ENCODE assay signal across 25 cellular contexts in the genomic region with DNA sequence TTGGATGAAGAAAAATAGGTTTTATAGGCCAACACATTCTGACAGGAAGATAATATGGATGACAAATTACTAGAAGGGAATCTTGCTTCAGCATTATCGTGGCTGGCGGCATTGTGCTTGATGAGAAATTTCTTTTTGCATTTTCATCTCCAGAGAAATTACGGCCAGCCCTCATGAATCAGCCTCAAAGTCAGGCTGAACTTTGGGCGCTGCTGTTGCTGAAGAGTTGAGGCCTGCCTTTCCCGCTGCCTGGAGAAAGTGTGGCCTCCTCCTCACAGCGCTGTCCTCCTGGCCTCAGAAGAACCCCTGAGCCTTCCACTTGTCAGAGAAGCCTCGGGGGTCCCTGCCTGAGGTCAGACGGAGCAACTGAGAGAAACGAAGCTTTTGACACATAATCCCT.
"Had no signal": no experiment of that assay in that cellular context is flagged by ENCODE, and none has a peak within 500 bp of the region (broad histone marks: within the 10 kb centered on the region; RNA-seq: fewer than 3 reads in every experiment).

No MANE protein-coding gene starts in this region.

- H3K9me3 ChIP-seq: pancreas, psoas muscle, right lobe of liver, sigmoid colon, stomach, thoracic aorta, thyroid gland, tibial nerve, upper lobe of left lung had no signal

- H3K36me3 Mint-ChIP-seq: naive thymus-derived CD4-positive, alpha-beta T cell; natural killer cell; neural progenitor cell; stimulated activated naive B cell treated with anti-CD40 and anti-IgM and Interleukin-4, amounts not matched to agents 10 μg/mL and 1 μg/mL and 100 μg/mL, for 72 hours had no signal

- ATAC-seq: naive thymus-derived CD4-positive, alpha-beta T cell; natural killer cell; pancreas; psoas muscle; right cardiac atrium; right lobe of liver; stimulated activated naive B cell treated with anti-CD40 and anti-IgM and Interleukin-4, amounts not matched to agents 10 μg/mL and 1 μg/mL and 100 μg/mL, for 72 hours had no signal

- H3K4me3 ChIP-seq: neural progenitor cell, pancreas, psoas muscle, right lobe of liver, sigmoid colon, stomach, thoracic aorta, thyroid gland, tibial nerve, upper lobe of left lung had no signal

- H3K27ac Mint-ChIP-seq: naive thymus-derived CD4-positive, alpha-beta T cell; natural killer cell; neural progenitor cell; progenitor cell of endocrine pancreas; stimulated activated naive B cell treated with anti-CD40 and anti-IgM and Interleukin-4, amounts not matched to agents 10 μg/mL and 1 μg/mL and 100 μg/mL, for 72 hours; stimulated activated naive CD8-positive, alpha-beta T cell treated with anti-CD3 and anti-CD28 coated beads, Interleukin-15, Interleukin-2, amounts not matched to agents 100 ng/mL and 50 ng/mL, for 24 hours had no signal

- H3K27me3 Mint-ChIP-seq: naive thymus-derived CD4-positive, alpha-beta T cell; progenitor cell of endocrine pancreas; stimulated activated naive B cell treated with anti-CD40 and anti-IgM and Interleukin-4, amounts not matched to agents 10 μg/mL and 1 μg/mL and 100 μg/mL, for 72 hours; stimulated activated naive CD8-positive, alpha-beta T cell treated with anti-CD3 and anti-CD28 coated beads, Interleukin-15, Interleukin-2, amounts not matched to agents 100 ng/mL and 50 ng/mL, for 24 hours had no signal

- H3K27ac ChIP-seq: neural progenitor cell, pancreas, psoas muscle, right lobe of liver, sigmoid colon, stomach, thoracic aorta, thyroid gland, tibial nerve, upper lobe of left lung had no signal

- H3K36me3 ChIP-seq: neural progenitor cell, pancreas, right lobe of liver, sigmoid colon, stomach, thoracic aorta, thyroid gland, tibial nerve, upper lobe of left lung had no signal

- DNase-seq: naive thymus-derived CD4-positive, alpha-beta T cell; natural killer cell; occipital lobe; pancreas; psoas muscle; right lobe of liver; sigmoid colon; small intestine; stimulated activated CD4-positive, alpha-beta T cell treated with anti-CD3 and anti-CD28 coated beads, Interleukin-15, amount 100 ng/mL, for 24 hours; stimulated activated CD4-positive, alpha-beta T cell treated with anti-CD3 and anti-CD28 coated beads, Interleukin-4, amount 100 ng/mL, for 1 hour; stimulated activated CD4-positive, alpha-beta T cell treated with anti-CD3 and anti-CD28 coated beads, Interleukin-4, amount 100 ng/mL, for 4 hours; stimulated activated CD8-positive, alpha-beta memory T cell treated with anti-CD3 and anti-CD28 coated beads, Interleukin-4, amount 100 ng/mL, for 48 hours; stimulated activated naive B cell treated with anti-CD40 and anti-IgM and Interleukin-4, amounts not matched to agents 10 μg/mL and 1 μg/mL and 100 μg/mL, for 72 hours; stimulated activated naive CD4-positive, alpha-beta T cell treated with Interleukin-2 at 50 U/mL for 16 hours; stomach; thyroid gland; trophoblast cell; upper lobe of left lung had no signal

- H3K27me3 ChIP-seq: neural progenitor cell, pancreas, right lobe of liver, sigmoid colon, stomach, thyroid gland, tibial nerve, upper lobe of left lung had no signal

- H3K4me1 ChIP-seq: neural progenitor cell, pancreas, psoas muscle, right lobe of liver, sigmoid colon, stomach, thyroid gland, tibial nerve, upper lobe of left lung had no signal

- H3K4me1 Mint-ChIP-seq: naive thymus-derived CD4-positive, alpha-beta T cell; natural killer cell; nephron; stimulated activated naive B cell treated with anti-CD40 and anti-IgM and Interleukin-4, amounts not matched to agents 10 μg/mL and 1 μg/mL and 100 μg/mL, for 72 hours had no signal

- H3K9me3 Mint-ChIP-seq: nephron had no signal

- H3K4me3 Mint-ChIP-seq: naive thymus-derived CD4-positive, alpha-beta T cell; natural killer cell; nephron; neural progenitor cell; stimulated activated naive B cell treated with anti-CD40 and anti-IgM and Interleukin-4, amounts not matched to agents 10 μg/mL and 1 μg/mL and 100 μg/mL, for 72 hours; stimulated activated naive CD8-positive, alpha-beta T cell treated with anti-CD3 and anti-CD28 coated beads, Interleukin-15, Interleukin-2, amounts not matched to agents 100 ng/mL and 50 ng/mL, for 24 hours had no signal
